ENCODE assay signal across 8 cellular contexts in genomic region chr13:27450921-27451461, GRCh38. TPM values are rescaled to one million over a fixed set of nuclear protein-coding genes. Genes with fewer than 3 reads are reported as not detected.
DNase-seq lines count a peak whose midpoint lies in the region; ATAC-seq and TF ChIP-seq lines count a peak whose summit lies in the region.

No MANE protein-coding gene starts in this region.

- no peaks in the 10 kb centered on the region for H3K9me3 ChIP-seq in CD8-positive, alpha-beta T cell (ENCODE audit: low read length)
- H3K9me3 ChIP-seq in KOPT-K1 (ENCODE audit: insufficient read depth, low read length, poor library complexity, severe bottlenecking) (no peaks in the 10 kb centered on the region), WERI-Rb-1 (ENCODE audit: severe bottlenecking) (no peaks in the 10 kb centered on the region), lower lobe of right lung (no peaks in the 10 kb centered on the region)

- peak overlapping the region; percentile 99 for H3K27ac Mint-ChIP-seq in CD8-positive, alpha-beta T cell
- H3K27ac Mint-ChIP-seq in stimulated activated naive B cell treated with anti-CD40 and anti-IgM and Interleukin-4, amounts not matched to agents 10 μg/mL and 1 μg/mL and 100 μg/mL, for 72 hours: peak overlapping the region; percentile 96

- peak overlapping the region; percentile 90 for H3K27ac ChIP-seq in CD8-positive, alpha-beta T cell (ENCODE audit: low read depth, low read length)
- H3K27ac ChIP-seq in KOPT-K1 (ENCODE audit: low read depth, low read length, poor library complexity, severe bottlenecking) (peak overlapping the region; percentile 95), WERI-Rb-1 (peak overlapping the region; percentile 96), lower lobe of right lung (peak overlapping the region; percentile 99)

- H3K27me3 ChIP-seq in CD8-positive, alpha-beta T cell (ENCODE audit: insufficient read depth, low read length): no peaks in the 10 kb centered on the region
- H3K27me3 ChIP-seq in WERI-Rb-1 (ENCODE audit: insufficient read depth, low read depth, severe bottlenecking) (peaks cover 23% of the 10 kb centered on the region), lower lobe of right lung (ENCODE audit: low read depth) (no peaks in the 10 kb centered on the region)

- H3K4me1 Mint-ChIP-seq in CD8-positive, alpha-beta T cell (ENCODE audit: low read depth): peaks cover 59% of the 10 kb centered on the region
- H3K4me1 Mint-ChIP-seq in stimulated activated naive B cell treated with anti-CD40 and anti-IgM and Interleukin-4, amounts not matched to agents 10 μg/mL and 1 μg/mL and 100 μg/mL, for 72 hours: peaks cover 32 to 41% of the 10 kb centered on the region in 2 donors

- POLR2A ChIA-PET in CD8-positive, alpha-beta T cell (lab: Charles Lee): interaction anchor here (0.6 to 6.7 kb wide), 6 partner anchors 11 to 171 kb away, joined by 3 to 171 read pairs (median 8); partner anchors contain the start of genes GTF3A and LNX2

- H3K4me3 Mint-ChIP-seq in CD8-positive, alpha-beta T cell: peak overlapping the region; percentile 93
- H3K4me3 Mint-ChIP-seq in stimulated activated naive B cell treated with anti-CD40 and anti-IgM and Interleukin-4, amounts not matched to agents 10 μg/mL and 1 μg/mL and 100 μg/mL, for 72 hours: peak overlapping the region; percentile 87 to 92

- no peaks in the 10 kb centered on the region for H3K9me3 Mint-ChIP-seq in CD8-positive, alpha-beta T cell
- no peaks in the 10 kb centered on the region for H3K9me3 Mint-ChIP-seq in stimulated activated naive B cell treated with anti-CD40 and anti-IgM and Interleukin-4, amounts not matched to agents 10 μg/mL and 1 μg/mL and 100 μg/mL, for 72 hours

- peak overlapping the region; percentile 82 for H3K4me3 ChIP-seq in CD8-positive, alpha-beta T cell (ENCODE audit: low read depth, low read length)
- peak overlapping the region; percentile 66 for H3K4me3 ChIP-seq in WERI-Rb-1 (ENCODE audit: low read depth, low read length)
- H3K4me3 ChIP-seq in lower lobe of right lung: peak overlapping the region; percentile 91

- peaks cover 14% of the 10 kb centered on the region for H3K36me3 Mint-ChIP-seq in CD8-positive, alpha-beta T cell
- peaks cover 9% of the 10 kb centered on the region in 2 donors for H3K36me3 Mint-ChIP-seq in stimulated activated naive B cell treated with anti-CD40 and anti-IgM and Interleukin-4, amounts not matched to agents 10 μg/mL and 1 μg/mL and 100 μg/mL, for 72 hours

- intact Hi-C loops in CD8-positive, alpha-beta T cell (cut with DNase I, micrococcal nuclease): loop anchor here (1.0 to 10.0 kb wide), 14 partner anchors 25 to 1226 kb away; partner anchors contain the start of genes POMP (in 2 of the 2), CDK8 (in 1 of the 2), GTF3A (in 1 of the 2) and LNX2 (in 1 of the 2)
- intact Hi-C loops in lower lobe of right lung (cut with DNase I): no loop called here

- DNase-seq in CD8-positive, alpha-beta T cell: peak in 2 of 7 experiments; percentile 42 to 53
- DNase-seq in WERI-Rb-1 (peak; percentile 50), lower lobe of right lung (peak; percentile 68), NCI-H2107 (lab: John Stamatoyannopoulos, UW) (no peak)
- peak; percentile 45 for DNase-seq in effector CD4-positive, alpha-beta T cell
- peak; percentile 13 for DNase-seq in stimulated activated naive B cell treated with anti-CD40 and anti-IgM and Interleukin-4, amounts not matched to agents 10 μg/mL and 1 μg/mL and 100 μg/mL, for 72 hours

- ATAC-seq in CD8-positive, alpha-beta T cell: peak; percentile 3
- peak; percentile 33 to 52 for ATAC-seq in lower lobe of right lung
- ATAC-seq in stimulated activated naive B cell treated with anti-CD40 and anti-IgM and Interleukin-4, amounts not matched to agents 10 μg/mL and 1 μg/mL and 100 μg/mL, for 72 hours (replicated peaks): no peak
- ATAC-seq in HG03095 (IDR thresholded peaks at IDR 0.05; ENCODE audit: unreplicated experiment): no peak

- H3K27me3 Mint-ChIP-seq in CD8-positive, alpha-beta T cell (ENCODE audit: low read depth): no peaks in the 10 kb centered on the region
- H3K27me3 Mint-ChIP-seq in stimulated activated naive B cell treated with anti-CD40 and anti-IgM and Interleukin-4, amounts not matched to agents 10 μg/mL and 1 μg/mL and 100 μg/mL, for 72 hours: no peaks in the 10 kb centered on the region

- H3K36me3 ChIP-seq in CD8-positive, alpha-beta T cell (ENCODE audit: insufficient read depth, low read length): no peaks in the 10 kb centered on the region
- H3K36me3 ChIP-seq in KOPT-K1 (ENCODE audit: insufficient read depth, low read length) (no peaks in the 10 kb centered on the region), WERI-Rb-1 (peaks cover 2% of the 10 kb centered on the region; the same call in 1 of the 2 replicates), lower lobe of right lung (no peaks in the 10 kb centered on the region)

- CTCF ChIA-PET in CD8-positive, alpha-beta T cell (lab: Charles Lee): interaction anchor here (1.0 to 5.2 kb wide), 3 partner anchors 11 to 25 kb away, joined by 3 to 62 read pairs (median 3); partner anchors contain the start of gene GTF3A

- peaks cover 56% of the 10 kb centered on the region for H3K4me1 ChIP-seq in CD8-positive, alpha-beta T cell (ENCODE audit: insufficient read depth, low read length)
- H3K4me1 ChIP-seq in lower lobe of right lung: peaks cover 53% of the 10 kb centered on the region

- TF ChIP-seq CTCF in CD8-positive, alpha-beta T cell (IDR thresholded peaks at IDR 0.05): no peak
- no peak for TF ChIP-seq CTCF in WERI-Rb-1 (IDR thresholded peaks at IDR 0.05; ENCODE audit: low read depth, low read length)
- TF ChIP-seq CTCF in lower lobe of right lung (IDR thresholded peaks at IDR 0.05): no peak

RNA-seq across cellular contexts. Expression of gene MTIF3, which starts 0.6 kb away (rescaled TPM):
- total RNA-seq in CD8-positive, alpha-beta T cell: 10 to 100 TPM; 12.7 to 13.0 TPM
- 37.5 TPM for total RNA-seq in lower lobe of right lung

RNA-seq across cellular contexts. Expression of gene GTF3A, which starts 26.6 kb away (rescaled TPM):
- total RNA-seq in CD8-positive, alpha-beta T cell: 100 to 1,000 TPM; 157 TPM
- 83.0 TPM for total RNA-seq in lower lobe of right lung

Comparison
In these comparisons a context has a peak if more than half of its experiments do, and no peak if none do; other contexts are left out.
1. ATAC-seq: peak in CD8-positive, alpha-beta T cell (single experiment) and lower lobe of right lung (2 of 2); none in stimulated activated naive B cell treated with anti-CD40 and anti-IgM and Interleukin-4, amounts not matched to agents 10 μg/mL and 1 μg/mL and 100 μg/mL, for 72 hours (0 of 2) and HG03095 (single experiment).
2. Peak in every context shown above with its lines, with median percentiles within 50 percentile points of each other: H3K27ac ChIP-seq and H3K4me3 ChIP-seq.